Comparison of ENCODE assay signal across 29 cellular contexts in genomic region chr5:61381968-61382367, GRCh38.
"Had no signal": no experiment of that assay in that cellular context is flagged by ENCODE, and none has a peak within 500 bp of the region (broad histone marks: within the 10 kb centered on the region; RNA-seq: fewer than 3 reads in every experiment).

No MANE protein-coding gene starts in this region.

- H2AFZ ChIP-seq: neural progenitor cell, parathyroid adenoma had no signal

- ATAC-seq: naive thymus-derived CD4-positive, alpha-beta T cell; natural killer cell; psoas muscle; right cardiac atrium; right lobe of liver; stimulated activated memory B cell treated with anti-CD40 and anti-IgM and Interleukin-4, amounts not matched to agents 10 μg/mL and 1 μg/mL and 100 μg/mL, for 72 hours; stimulated activated naive CD8-positive, alpha-beta T cell treated with anti-CD3 and anti-CD28 coated beads, Interleukin-15, amount 100 ng/mL, for 72 hours; stimulated activated naive CD8-positive, alpha-beta T cell treated with anti-CD3 and anti-CD28 coated beads, Interleukin-15, Interleukin-2, amounts not matched to agents 100 U/mL and 50 U/mL, for 24 hours; upper lobe of right lung had no signal

- H3K36me3 ChIP-seq: neural progenitor cell, right lobe of liver, sigmoid colon, spleen, suprapubic skin, tibial artery, transverse colon, upper lobe of right lung, uterus had no signal

- H3K27me3 ChIP-seq: neural progenitor cell, right lobe of liver, sigmoid colon, spleen, suprapubic skin, testis, tibial artery, transverse colon, upper lobe of right lung, uterus had no signal

- H3K9ac ChIP-seq: neural progenitor cell, parathyroid adenoma had no signal

- DNase-seq: naive thymus-derived CD4-positive, alpha-beta T cell; natural killer cell; occipital lobe; posterior cingulate gyrus; psoas muscle; right cardiac atrium; right lobe of liver; sigmoid colon; spleen; stimulated activated CD4-positive, alpha-beta T cell treated with anti-CD3 and anti-CD28 coated beads, Interleukin-12 subunit alpha, Interleukin-12 subunit beta, amount 100 ng/mL, for 4 hours; stimulated activated CD4-positive, alpha-beta T cell treated with anti-CD3 and anti-CD28 coated beads, Interleukin-1b, Interleukin-23, amount 100 ng/mL, for 48 hours; stimulated activated CD4-positive, alpha-beta T cell treated with anti-CD3 and anti-CD28 coated beads, Interleukin-4, amount 100 ng/mL, for 1 hour; stimulated activated CD4-positive, alpha-beta T cell treated with anti-CD3 and anti-CD28 coated beads, Interleukin-4, amount 100 ng/mL, for 4 hours; stimulated activated CD8-positive, alpha-beta memory T cell treated with anti-CD3 and anti-CD28 coated beads, Interleukin-4, amount 100 ng/mL, for 48 hours; stimulated activated naive CD4-positive, alpha-beta T cell; stimulated activated naive CD8-positive, alpha-beta T cell treated with anti-CD3 and anti-CD28 coated beads, Interleukin-15, amount 100 ng/mL, for 72 hours; stimulated activated naive CD8-positive, alpha-beta T cell treated with anti-CD3 and anti-CD28 coated beads, Interleukin-15, Interleukin-2, amounts not matched to agents 100 U/mL and 50 U/mL, for 24 hours; substantia nigra; testis; tibial artery; transverse colon; upper lobe of right lung; uterus had no signal

- H3K4me2 ChIP-seq: neural progenitor cell, smooth muscle cell had no signal

- H3K27ac ChIP-seq: neural progenitor cell, parathyroid adenoma, psoas muscle, right lobe of liver, sigmoid colon, skin epidermis, spleen, suprapubic skin, testis, tibial artery, upper lobe of right lung, uterus had no signal

- H3K9me3 ChIP-seq: psoas muscle, right lobe of liver, sigmoid colon, spleen, suprapubic skin, testis, tibial artery, transverse colon, upper lobe of right lung, uterus had no signal

- H3K4me1 ChIP-seq: psoas muscle, suprapubic skin, testis, uterus had no signal

- H3K4me3 ChIP-seq: neural progenitor cell, psoas muscle, right lobe of liver, sigmoid colon, skin epidermis, smooth muscle cell, spleen, suprapubic skin, testis, tibial artery, transverse colon, upper lobe of right lung, uterus had no signal
